ENCODE assay signal across 26 cellular contexts in genomic region chr11:117921893-117922292, GRCh38. TPM values are rescaled to one million over a fixed set of nuclear protein-coding genes. Genes with fewer than 3 reads are reported as not detected.
A peak's percentile ranks its signal among the peaks of the same experiment; 100 is the strongest.
DNase-seq lines count a peak whose midpoint lies in the region; ATAC-seq, FAIRE-seq and TF ChIP-seq lines count a peak whose summit lies in the region.
"Had no signal": no experiment of that assay in that cellular context is flagged by ENCODE, and none has a peak within 500 bp of the region (broad histone marks: within the 10 kb centered on the region; RNA-seq: fewer than 3 reads in every experiment).

No MANE protein-coding gene starts in this region.

- 93 to 100% (median 97%) methylated on average over 5 of the region's 5 CpGs for WGBS in spleen, 5 donors

- H3K9me3 ChIP-seq in Loucy (ENCODE audit: insufficient read depth, low read depth, low read length) (no peaks in the 10 kb centered on the region), kidney (ENCODE audit: control insufficient read depth in 1 of 2, low read length in 2 of 2) (no peaks in the 10 kb centered on the region), spleen (no peaks in the 10 kb centered on the region)
- H3K9me3 ChIP-seq: A549; BE2C; BLaER1 treated with 17β-estradiol and CSF1 and Interleukin-3, amounts not matched to agents 10 nM and 100 nM had no signal

- peak; percentile 43 for DNase-seq in activated effector memory CD4-positive, alpha-beta T cell treated with anti-CD3 and anti-CD28 coated beads, Interleukin-2, amount 50 U/mL, for 16 hours
- no peak for DNase-seq in activated effector memory CD4-positive, alpha-beta T cell treated with Interleukin-2 at 50 U/mL for 16 hours
- peak; percentile 29 for DNase-seq in kidney
- peak; percentile 54 for DNase-seq in spleen
- DNase-seq in hepatic stellate cell (ENCODE audit: low spot score), result no peak
- DNase-seq: 8988T; ACHN; AML-193; BE2C; CD4-positive, alpha-beta T cell; CD8-positive, alpha-beta memory T cell; DMS 273 treated with DMSO at 0.1 percent for 48 hours; DMS79; EL; GDM1; GM23248; H7; HCEC 1CT had no signal

- intact Hi-C loops in kidney (cut with DNase I) (no loop called here), spleen (cut with DNase I; ENCODE audit: low total_unique reads) (no loop called here)

- no peaks in the 10 kb centered on the region for H3F3A ChIP-seq in Loucy (ENCODE audit: low read depth)

- no peaks in the 10 kb centered on the region for H3K9me2 ChIP-seq in Loucy (replicated peaks; ENCODE audit: low read depth, low read length)

- no peak overlapping the region for H3K4me3 ChIP-seq in Loucy (ENCODE audit: low read length, poor library complexity, severe bottlenecking)
- no peak overlapping the region for H3K4me3 ChIP-seq in kidney (ENCODE audit: low read length in 2 of 2)
- no peak overlapping the region for H3K4me3 ChIP-seq in spleen
- H3K4me3 ChIP-seq: A549; BLaER1 treated with 17β-estradiol and CSF1 and Interleukin-3, amounts not matched to agents 10 nM and 100 nM; GM12878; GM23248 had no signal

- FAIRE-seq in kidney (lab: Jason Lieb, UNC), result no peak
- FAIRE-seq: A549, D721Med, GM12878, GM19239, H1 had no signal

- TF ChIP-seq POLR2A in spleen (IDR thresholded peaks at IDR 0.05), result no peak

- no peak for TF ChIP-seq CTCF in Loucy (conservative IDR thresholded peaks at IDR 0.05; ENCODE audit: low read length)
- no peak for TF ChIP-seq CTCF in kidney (IDR thresholded peaks at IDR 0.05; ENCODE audit: borderline replicate concordance, extremely low read depth, insufficient read depth)
- TF ChIP-seq CTCF in spleen (IDR thresholded peaks at IDR 0.05 in 8 of 11, conservative IDR thresholded peaks at IDR 0.05 in 3 of 11), result no peak

- H3K9ac ChIP-seq in Loucy (ENCODE audit: low read depth, low read length, poor library complexity, severe bottlenecking), result peak overlapping the region; percentile 38
- H3K9ac ChIP-seq in kidney (ENCODE audit: low read length in 2 of 2), result no peak overlapping the region
- H3K9ac ChIP-seq: BLaER1 treated with 17β-estradiol and CSF1 and Interleukin-3, amounts not matched to agents 10 nM and 100 nM; GM23248 had no signal

- H3K4me2 ChIP-seq in Loucy (ENCODE audit: low read depth, low read length, poor library complexity, severe bottlenecking), result no peak overlapping the region
- H3K4me2 ChIP-seq: A549; BLaER1 treated with 17β-estradiol and CSF1 and Interleukin-3, amounts not matched to agents 10 nM and 100 nM had no signal

- H4K20me1 ChIP-seq in Loucy (ENCODE audit: insufficient read depth, low read length, poor library complexity, severe bottlenecking), result no peaks in the 10 kb centered on the region

- H3K27ac ChIP-seq in kidney (ENCODE audit: low read depth in 2 of 2, low read length in 2 of 2) (no peak overlapping the region), spleen (no peak overlapping the region)
- H3K27ac ChIP-seq: A549; BLaER1 treated with 17β-estradiol and CSF1 and Interleukin-3, amounts not matched to agents 10 nM and 100 nM; GM23248 had no signal

- H3K4me1 ChIP-seq in Loucy (ENCODE audit: insufficient read depth, low read length, poor library complexity, severe bottlenecking) (peaks cover 10% of the 10 kb centered on the region), kidney (ENCODE audit: control insufficient read depth in 1 of 2, insufficient read depth in 1 of 2, low read depth in 1 of 2, low read length in 2 of 2) (no peaks in the 10 kb centered on the region), spleen (peaks cover 0 to 11% (median 3%) of the 10 kb centered on the region in 6 donors)
- H3K4me1 ChIP-seq: A549, BE2C had no signal

- no peak for ATAC-seq in HG03039 (IDR thresholded peaks at IDR 0.05; ENCODE audit: unreplicated experiment)
- ATAC-seq: A549, GM12878 had no signal

- no peaks in the 10 kb centered on the region for H3K79me2 ChIP-seq in Loucy (ENCODE audit: insufficient read depth, low read length)

- no peak overlapping the region for H2AFZ ChIP-seq in Loucy (ENCODE audit: low read length)
- H2AFZ ChIP-seq: GM23248 had no signal

- no peaks in the 10 kb centered on the region for H3K36me3 ChIP-seq in Loucy (ENCODE audit: insufficient read depth, low read length)
- no peaks in the 10 kb centered on the region for H3K36me3 ChIP-seq in kidney (ENCODE audit: control insufficient read depth in 1 of 2, insufficient read depth in 2 of 2, low read length in 2 of 2)
- H3K36me3 ChIP-seq in spleen, result no peaks in the 10 kb centered on the region
- H3K36me3 ChIP-seq: BE2C; BLaER1 treated with 17β-estradiol and CSF1 and Interleukin-3, amounts not matched to agents 10 nM and 100 nM had no signal

- H3K27me3 ChIP-seq in Loucy (ENCODE audit: insufficient read depth, low read length, poor library complexity, severe bottlenecking) (no peaks in the 10 kb centered on the region), spleen (replicated peaks in 1 of 7) (no peaks in the 10 kb centered on the region)
- H3K27me3 ChIP-seq: BE2C had no signal

RNA-seq across cellular contexts. Expression of gene TMPRSS13, which starts 7.3 kb away (rescaled TPM):
- total RNA-seq in kidney (1.9 TPM), spleen (1 to 10 TPM in 6 of 7 donors, under 1 TPM in 1; 0.95 to 2.2 (median 1.7) TPM)
- polyA plus RNA-seq in kidney (ENCODE audit: insufficient read depth, low read depth, low replicate concordance) (1.2 TPM), spleen (1 to 10 TPM; 1.3 to 1.9 (median 1.5) TPM)
- total RNA-seq: GM23248 had no signal
- polyA plus RNA-seq: A549, GM23248 had no signal

RNA-seq across cellular contexts. Expression of gene FXYD6, which starts 45.4 kb away (rescaled TPM):
- total RNA-seq in kidney, result 62.7 TPM
- 57.8 TPM for polyA plus RNA-seq in kidney (ENCODE audit: insufficient read depth, low read depth, low replicate concordance)
- total RNA-seq in spleen, result 100 to 1,000 TPM in 5 of 7 donors, 10 to 100 TPM in 2; 75.4 to 230 (median 140) TPM
- 10 to 100 TPM; 40.8 to 71.5 (median 51.4) TPM for polyA plus RNA-seq in spleen
- total RNA-seq: CD4-positive, alpha-beta T cell; GM23248 had no signal
- polyA plus RNA-seq: CD8-positive, alpha-beta memory T cell; GM23248 had no signal

Comparison
In these comparisons a context has a peak if more than half of its experiments do, and no peak if none do; other contexts are left out.
1. DNase-seq: peak in activated effector memory CD4-positive, alpha-beta T cell treated with anti-CD3 and anti-CD28 coated beads, Interleukin-2, amount 50 U/mL, for 16 hours (single experiment), kidney (single experiment) and spleen (single experiment); none in activated effector memory CD4-positive, alpha-beta T cell treated with Interleukin-2 at 50 U/mL for 16 hours (single experiment) and hepatic stellate cell (single experiment).